In genomic region chr7:45886931-45887667, GRCh38 we compare ENCODE assay signal across 20 cellular contexts. TPM values are rescaled to one million over a fixed set of nuclear protein-coding genes. Genes with fewer than 3 reads are reported as not detected.
DNase-seq lines count a peak whose midpoint lies in the region; ATAC-seq and TF ChIP-seq lines count a peak whose summit lies in the region.
"Had no signal": no experiment of that assay in that cellular context is flagged by ENCODE, and none has a peak within 500 bp of the region (broad histone marks: within the 10 kb centered on the region; RNA-seq: fewer than 3 reads in every experiment).

No MANE protein-coding gene starts in this region.

- intact Hi-C loops in PC-3 (cut with micrococcal nuclease) = loop anchor here (10.0 kb wide), 1 partner anchor 658 kb away; no protein-coding TSS in a partner anchor
- intact Hi-C loops in esophagus muscularis mucosa (cut with DNase I) = no loop called here

- CTCF ChIA-PET in PC-3 (lab: Charles Lee) = no interaction called here

- H3K23ac ChIP-seq in mesenchymal stem cell (ENCODE audit: low read length in 2 of 2) = no peak overlapping the region

- ATAC-seq in PC-3 = no peak
- no peak for ATAC-seq in GM19395 (IDR thresholded peaks at IDR 0.05; ENCODE audit: unreplicated experiment)

- peak; percentile 19 for DNase-seq in PC-3
- DNase-seq in esophagus muscularis mucosa (ENCODE audit: extremely low spot score) = peak; percentile 75
- no peak for DNase-seq in mesenchymal stem cell
- no peak for DNase-seq in SK-N-DZ (ENCODE audit: low spot score)
- DNase-seq in stimulated activated CD4-positive, alpha-beta T cell treated with anti-CD3 and anti-CD28 coated beads, Interleukin-4, amount 100 ng/mL, for 4 hours = no peak
- DNase-seq in SJCRH30 = no peak
- DNase-seq: BE2C; CD4-positive, alpha-beta memory T cell; DMS153; DMS79 treated with DMSO at 0.1 percent for 48 hours; EL; HCEC 1CT; HFFc6 had no signal

- no peak overlapping the region for H2AFZ ChIP-seq in ACC112 (ENCODE audit: low read length, unreplicated experiment)
- no peak overlapping the region for H2AFZ ChIP-seq in PC-3 (ENCODE audit: low read length)
- H2AFZ ChIP-seq in mesenchymal stem cell (ENCODE audit: low read depth, low read length) = no peak overlapping the region

- 96% methylated on average over 5 of the region's 5 CpGs for WGBS in esophagus muscularis mucosa
- 96% methylated on average over 5 of the region's 5 CpGs for whole genome bisulfite sequencing in mesenchymal stem cell

- H3K4me2 ChIP-seq in PC-3 (ENCODE audit: low read length) (peak overlapping the region; percentile 94), mesenchymal stem cell (ENCODE audit: low read length, poor library complexity, severe bottlenecking) (no peak overlapping the region)

- TF ChIP-seq CTCF in PC-3 (conservative IDR thresholded peaks at IDR 0.05; ENCODE audit: low read depth, low read length) = no peak
- TF ChIP-seq CTCF in esophagus muscularis mucosa (IDR thresholded peaks at IDR 0.05) = no peak

- H3K27ac ChIP-seq in ACC112 (ENCODE audit: low read depth, low read length) (peak overlapping the region; percentile 87; the same call in 1 of the 2 replicates), PC-3 (ENCODE audit: low read length) (peak overlapping the region; percentile 37; the same call in 1 of the 2 replicates), esophagus muscularis mucosa (replicated peaks in 1 of 4) (no peak overlapping the region), mesenchymal stem cell (ENCODE audit: low read length, poor library complexity, severe bottlenecking) (no peak overlapping the region), SJCRH30 (no peak overlapping the region)
- H3K27ac ChIP-seq: C4-2B had no signal

- no peak overlapping the region for H3K4me3 ChIP-seq in ACC112 (ENCODE audit: low read depth, low read length)
- H3K4me3 ChIP-seq in PC-3 (ENCODE audit: low read length) = no peak overlapping the region
- no peak overlapping the region for H3K4me3 ChIP-seq in esophagus muscularis mucosa
- H3K4me3 ChIP-seq in mesenchymal stem cell (ENCODE audit: insufficient read depth in 1 of 2, low read depth in 1 of 2, low read length in 2 of 2) = no peak overlapping the region
- no peak overlapping the region for H3K4me3 ChIP-seq in SJCRH30

- no peaks in the 10 kb centered on the region for H4K20me1 ChIP-seq in PC-3 (ENCODE audit: low read length)

- no peak overlapping the region for H3K18ac ChIP-seq in mesenchymal stem cell (ENCODE audit: low read depth in 1 of 2, low read length in 2 of 2)

- no peak overlapping the region for H2BK15ac ChIP-seq in mesenchymal stem cell (ENCODE audit: low read depth, poor library complexity, severe bottlenecking)

- no peaks in the 10 kb centered on the region for H3K36me3 ChIP-seq in ACC112 (ENCODE audit: insufficient read depth, low read length)
- H3K36me3 ChIP-seq in PC-3 (ENCODE audit: low read depth, low read length) = no peaks in the 10 kb centered on the region
- H3K36me3 ChIP-seq in esophagus muscularis mucosa = no peaks in the 10 kb centered on the region
- H3K36me3 ChIP-seq in mesenchymal stem cell (ENCODE audit: control insufficient read depth in 1 of 2, insufficient read depth in 2 of 2, low read depth in 1 of 2, low read length in 2 of 2) = no peaks in the 10 kb centered on the region
- no peaks in the 10 kb centered on the region for H3K36me3 ChIP-seq in SJCRH30
- H3K36me3 ChIP-seq: BE2C had no signal

- peak overlapping the region; percentile 11 for H2AK5ac ChIP-seq in mesenchymal stem cell (ENCODE audit: low read length, severe bottlenecking)

- no peak for TF ChIP-seq POLR2A in esophagus muscularis mucosa (IDR thresholded peaks at IDR 0.05; ENCODE audit: low read depth)

- no peak overlapping the region for H3K9ac ChIP-seq in PC-3 (ENCODE audit: low read length)
- no peak overlapping the region for H3K9ac ChIP-seq in mesenchymal stem cell (ENCODE audit: low read length)

- H3K9me3 ChIP-seq in PC-3 (ENCODE audit: low read length) = no peaks in the 10 kb centered on the region
- H3K9me3 ChIP-seq in esophagus muscularis mucosa = no peaks in the 10 kb centered on the region
- no peaks in the 10 kb centered on the region for H3K9me3 ChIP-seq in mesenchymal stem cell (ENCODE audit: control insufficient read depth, low read length)
- no peaks in the 10 kb centered on the region for H3K9me3 ChIP-seq in SJCRH30 (replicated peaks)
- H3K9me3 ChIP-seq: BE2C had no signal

- no peaks in the 10 kb centered on the region for H3K79me1 ChIP-seq in mesenchymal stem cell (replicated peaks; ENCODE audit: low read length, poor library complexity, severe bottlenecking)

- H3K9me2 ChIP-seq in PC-3 (replicated peaks; ENCODE audit: low read length) = no peaks in the 10 kb centered on the region

- no peak overlapping the region for H3K4ac ChIP-seq in mesenchymal stem cell (ENCODE audit: low read depth in 1 of 2, low read length in 2 of 2)

- H3K79me2 ChIP-seq in ACC112 (ENCODE audit: control insufficient read depth, insufficient read depth, low read length, unreplicated experiment) (no peaks in the 10 kb centered on the region), PC-3 (ENCODE audit: low read length) (0 out of 2 replicates have a peak, but pooled peaks cover 5% of the 10 kb centered on the region)

- no peak overlapping the region for H3K14ac ChIP-seq in mesenchymal stem cell (ENCODE audit: low read length in 2 of 2)

- H2BK120ac ChIP-seq in mesenchymal stem cell (ENCODE audit: low read depth, low read length) = no peak overlapping the region

- no peak overlapping the region for H4K8ac ChIP-seq in mesenchymal stem cell (ENCODE audit: low read length)

- no peak overlapping the region for H4K91ac ChIP-seq in mesenchymal stem cell (ENCODE audit: low read length)

- POLR2A ChIA-PET in PC-3 (lab: Charles Lee; ENCODE audit: unreplicated experiment) = no interaction called here

- no peaks in the 10 kb centered on the region for H3F3A ChIP-seq in PC-3 (ENCODE audit: low read length, unreplicated experiment)

- no TSS peak for BruUV-seq in PC-3 (replicated peaks; lab: Mats Ljungman, UMichigan)

- no peak for TF ChIP-seq EP300 in esophagus muscularis mucosa (IDR thresholded peaks at IDR 0.05)

- peaks cover 43% of the 10 kb centered on the region for H3K4me1 ChIP-seq in ACC112 (ENCODE audit: control insufficient read depth, insufficient read depth, low read length, unreplicated experiment)
- peaks cover 41% of the 10 kb centered on the region for H3K4me1 ChIP-seq in PC-3 (ENCODE audit: insufficient read depth, low read length)
- peaks cover 8 to 11% (median 11%) of the 10 kb centered on the region in 4 donors for H3K4me1 ChIP-seq in esophagus muscularis mucosa
- H3K4me1 ChIP-seq in mesenchymal stem cell (ENCODE audit: control insufficient read depth, insufficient read depth, low read depth, low read length) = peaks cover 27% of the 10 kb centered on the region
- peaks cover 2% of the 10 kb centered on the region; the same call in 1 of the 2 replicates for H3K4me1 ChIP-seq in SJCRH30
- H3K4me1 ChIP-seq: BE2C had no signal

- peaks cover 11% of the 10 kb centered on the region for H3K27me3 ChIP-seq in ACC112 (ENCODE audit: insufficient read depth, low read length)
- H3K27me3 ChIP-seq in PC-3 (ENCODE audit: low read length) = no peaks in the 10 kb centered on the region
- H3K27me3 ChIP-seq in esophagus muscularis mucosa = peaks cover 0 to 84% (median 17%) of the 10 kb centered on the region in 4 donors
- peaks cover 0 to 39% of the 10 kb centered on the region in 2 experiments for H3K27me3 ChIP-seq in mesenchymal stem cell (ENCODE audit: control insufficient read depth in 1 of 2, insufficient read depth in 1 of 2, low read length in 2 of 2)
- H3K27me3 ChIP-seq in SJCRH30 = peaks cover 9% of the 10 kb centered on the region

- H2BK5ac ChIP-seq in mesenchymal stem cell (ENCODE audit: low read depth, low read length, poor library complexity, severe bottlenecking) = no peak overlapping the region

- H2BK12ac ChIP-seq in mesenchymal stem cell (ENCODE audit: low read length in 2 of 2) = no peak overlapping the region

RNA-seq across cellular contexts. Expression of gene IGFBP1, which starts 1.2 kb away (rescaled TPM):
- total RNA-seq in PC-3 (2014; rRNA removed) (1.3 and 1.5 TPM in 2 replicates), esophagus muscularis mucosa (not detected)
- polyA plus RNA-seq in mesenchymal stem cell (2013, experiment 1 of 2) = 0.33 TPM
- polyA plus RNA-seq in mesenchymal stem cell (2013, experiment 2 of 2) = 0.32 TPM
- polyA plus RNA-seq in SK-N-DZ (2014; cell fraction: cytosol; rRNA removed) = not detected in 2 replicates
- polyA plus RNA-seq in SK-N-DZ (2014; cell fraction: nucleus; rRNA removed) = not detected in 2 replicates
- not detected in 2 replicates for total RNA-seq in SJCRH30 (2014; rRNA removed; shearing (Covaris generic))
- total RNA-seq: CD4-positive, alpha-beta memory T cell; H1; HFFc6 had no signal
- polyA plus RNA-seq: CD4-positive, alpha-beta memory T cell; H1; IgD-negative memory B cell had no signal

RNA-seq across cellular contexts. Expression of gene CCDC201, which starts 14.2 kb away (rescaled TPM):
- 0.11 TPM in 1 of 2 replicates, not detected in the other for total RNA-seq in PC-3 (2014; rRNA removed)
- not detected for total RNA-seq in esophagus muscularis mucosa
- not detected for polyA plus RNA-seq in mesenchymal stem cell (2013, experiment 1 of 2)
- not detected for polyA plus RNA-seq in mesenchymal stem cell (2013, experiment 2 of 2)
- not detected in 2 replicates for polyA plus RNA-seq in SK-N-DZ (2014; cell fraction: cytosol; rRNA removed)
- not detected in 2 replicates for polyA plus RNA-seq in SK-N-DZ (2014; cell fraction: nucleus; rRNA removed)
- not detected in 2 replicates for total RNA-seq in SJCRH30 (2014; rRNA removed; shearing (Covaris generic))
- total RNA-seq: A172; CD4-positive, alpha-beta memory T cell; H1; HFFc6 had no signal
- polyA plus RNA-seq: AG04450; CD4-positive, alpha-beta memory T cell; H1; IgD-negative memory B cell had no signal

RNA-seq across cellular contexts. Expression of gene IGFBP3, which starts 34.0 kb away (rescaled TPM):
- 120 and 136 TPM in 2 replicates for total RNA-seq in PC-3 (2014; rRNA removed)
- total RNA-seq in esophagus muscularis mucosa = 100 to 1,000 TPM in 2 of 4 donors, 10 to 100 TPM in 2; 60.6 to 187 (median 104) TPM
- 947 TPM for polyA plus RNA-seq in mesenchymal stem cell (2013, experiment 1 of 2)
- polyA plus RNA-seq in mesenchymal stem cell (2013, experiment 2 of 2) = 926 TPM
- 5.6 and 7.5 TPM in 2 replicates for polyA plus RNA-seq in SK-N-DZ (2014; cell fraction: cytosol; rRNA removed)
- polyA plus RNA-seq in SK-N-DZ (2014; cell fraction: nucleus; rRNA removed) = 3.9 and 7.3 TPM in 2 replicates
- 0.56 TPM in 1 of 2 replicates, not detected in the other for total RNA-seq in SJCRH30 (2014; rRNA removed; shearing (Covaris generic))

Comparison
In these comparisons a context has a peak if more than half of its experiments do, and no peak if none do; other contexts are left out.
1. H3K27ac ChIP-seq: peak in ACC112 (single experiment) and PC-3 (single experiment); none in esophagus muscularis mucosa (0 of 4), mesenchymal stem cell (single experiment) and SJCRH30 (single experiment).
2. DNase-seq: peak in PC-3 (single experiment) and esophagus muscularis mucosa (single experiment); none in mesenchymal stem cell (single experiment), SK-N-DZ (single experiment), stimulated activated CD4-positive, alpha-beta T cell treated with anti-CD3 and anti-CD28 coated beads, Interleukin-4, amount 100 ng/mL, for 4 hours (0 of 2) and SJCRH30 (0 of 2).
3. RNA of gene IGFBP3, which starts 34.0 kb away (total RNA-seq): 60.6 to 187 TPM in esophagus muscularis mucosa and 120 to 136 TPM in PC-3; 0.56 TPM in SJCRH30; every median in the first group is over 10 times any median in the second.